Comparison of ENCODE assay signal across 1 cellular context in genomic region chr3:53069422-53070068, GRCh38.
TF ChIP-seq lines count a peak whose summit lies in the region.

No MANE protein-coding gene starts in this region.

TF ChIP-seq in HepG2, 621 proteins besides CTCF, POLR2A, EP300 and RAD21 (continued from another document):
- TF ChIP-seq, protein P1, sequence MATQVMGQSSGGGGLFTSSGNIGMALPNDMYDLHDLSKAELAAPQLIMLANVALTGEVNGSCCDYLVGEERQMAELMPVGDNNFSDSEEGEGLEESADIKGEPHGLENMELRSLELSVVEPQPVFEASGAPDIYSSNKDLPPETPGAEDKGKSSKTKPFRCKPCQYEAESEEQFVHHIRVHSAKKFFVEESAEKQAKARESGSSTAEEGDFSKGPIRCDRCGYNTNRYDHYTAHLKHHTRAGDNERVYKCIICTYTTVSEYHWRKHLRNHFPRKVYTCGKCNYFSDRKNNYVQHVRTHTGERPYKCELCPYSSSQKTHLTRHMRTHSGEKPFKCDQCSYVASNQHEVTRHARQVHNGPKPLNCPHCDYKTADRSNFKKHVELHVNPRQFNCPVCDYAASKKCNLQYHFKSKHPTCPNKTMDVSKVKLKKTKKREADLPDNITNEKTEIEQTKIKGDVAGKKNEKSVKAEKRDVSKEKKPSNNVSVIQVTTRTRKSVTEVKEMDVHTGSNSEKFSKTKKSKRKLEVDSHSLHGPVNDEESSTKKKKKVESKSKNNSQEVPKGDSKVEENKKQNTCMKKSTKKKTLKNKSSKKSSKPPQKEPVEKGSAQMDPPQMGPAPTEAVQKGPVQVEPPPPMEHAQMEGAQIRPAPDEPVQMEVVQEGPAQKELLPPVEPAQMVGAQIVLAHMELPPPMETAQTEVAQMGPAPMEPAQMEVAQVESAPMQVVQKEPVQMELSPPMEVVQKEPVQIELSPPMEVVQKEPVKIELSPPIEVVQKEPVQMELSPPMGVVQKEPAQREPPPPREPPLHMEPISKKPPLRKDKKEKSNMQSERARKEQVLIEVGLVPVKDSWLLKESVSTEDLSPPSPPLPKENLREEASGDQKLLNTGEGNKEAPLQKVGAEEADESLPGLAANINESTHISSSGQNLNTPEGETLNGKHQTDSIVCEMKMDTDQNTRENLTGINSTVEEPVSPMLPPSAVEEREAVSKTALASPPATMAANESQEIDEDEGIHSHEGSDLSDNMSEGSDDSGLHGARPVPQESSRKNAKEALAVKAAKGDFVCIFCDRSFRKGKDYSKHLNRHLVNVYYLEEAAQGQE (IDR thresholded peaks at IDR 0.05; ENCODE audit: borderline replicate concordance in 1 of 2, low read depth in 1 of 2, low read length in 2 of 2): no peak
TF ChIP-seq in HepG2: peak in this region for 1.
